8 cellular contexts compared by ENCODE assay signal in genomic region chr19:10603084-10603872, GRCh38. TPM values are rescaled to one million over a fixed set of nuclear protein-coding genes. Genes with fewer than 3 reads are reported as not detected.
DNase-seq lines count a peak whose midpoint lies in the region; ATAC-seq and TF ChIP-seq lines count a peak whose summit lies in the region.

No MANE protein-coding gene starts in this region.

- no peak overlapping the region for H2BK12ac ChIP-seq in H9 (ENCODE audit: insufficient read length, low read depth, low read length)

- no peaks in the 10 kb centered on the region; a peak in 1 of 7 replicates for H3K36me3 Mint-ChIP-seq in H9 (ENCODE audit: insufficient read depth in 1 of 3, low read depth in 3 of 3)

- H3K9ac ChIP-seq in H9 (ENCODE audit: extremely low read depth, insufficient read length, low read length), result peak overlapping the region; percentile 63

- H3K4ac ChIP-seq in H9 (ENCODE audit: low read depth, low read length), result no peak overlapping the region

- TF ChIP-seq CTCF in H9 (conservative IDR thresholded peaks at IDR 0.05), result no peak

- DNase-seq in AG08396 (ENCODE audit: low spot score), result peak; percentile 55
- peak; percentile 43 for DNase-seq in H9
- DNase-seq in T follicular helper cell (ENCODE audit: low read depth), result peak; percentile 74
- DNase-seq in iPS-NIHi11 (ENCODE audit: low spot score), result peak; percentile 44
- peak; percentile 69 to 76 for DNase-seq in stimulated activated CD4-positive, alpha-beta T cell treated with anti-CD3 and anti-CD28 coated beads, Interleukin-2, amount 100 ng/mL, for 24 hours
- DNase-seq in NCI-H524 (lab: John Stamatoyannopoulos, UW), result no peak

- ATAC-seq in GM21528 (IDR thresholded peaks at IDR 0.05; ENCODE audit: low FRiP score, unreplicated experiment), result no peak

- no peak overlapping the region for H3K56ac ChIP-seq in H9 (ENCODE audit: insufficient read length, low read depth, low read length)

- H3K27me3 ChIP-seq in H9 (ENCODE audit: insufficient read depth, low read length), result no peaks in the 10 kb centered on the region

- H3K27me3 Mint-ChIP-seq in H9 (ENCODE audit: low read depth), result peaks cover 7% of the 10 kb centered on the region

- H3K23me2 ChIP-seq in H9 (ENCODE audit: insufficient read length, low read depth, low read length, poor library complexity, severe bottlenecking), result peaks cover 11% of the 10 kb centered on the region

- H3K9me3 ChIP-seq in H9 (ENCODE audit: control insufficient read depth, low read depth, low read length), result no peaks in the 10 kb centered on the region

- no peaks in the 10 kb centered on the region for H3K9me3 Mint-ChIP-seq in H9

- no peak overlapping the region for H4K5ac ChIP-seq in H9 (ENCODE audit: insufficient read length, low read depth, low read length)

- no peak overlapping the region for H3K27ac ChIP-seq in H9 (ENCODE audit: insufficient read length, low read depth, low read length)
- H3K27ac ChIP-seq in adipose tissue (ENCODE audit: low read depth, low read length), result peak overlapping the region; percentile 92

- H4K8ac ChIP-seq in H9 (replicated peaks; ENCODE audit: insufficient read length, low read depth, low read length), result no peak overlapping the region

- peak overlapping the region; percentile 31; the same call in 1 of the 2 replicates for H3K14ac ChIP-seq in H9 (ENCODE audit: insufficient read depth, low read length)

- H3K23ac ChIP-seq in H9 (ENCODE audit: insufficient read length, low read depth, low read length), result no peak overlapping the region

- H3K4me2 ChIP-seq in H9 (ENCODE audit: insufficient read depth, insufficient read length, low read length), result peak overlapping the region; percentile 91

- no peaks in the 10 kb centered on the region for H3K4me1 ChIP-seq in H9 (ENCODE audit: insufficient read depth, low read length)

- no peak overlapping the region for H2AFZ ChIP-seq in H9 (ENCODE audit: low read length)

- no peak overlapping the region for H3T11ph ChIP-seq in H9 (ENCODE audit: low read length)

- no peak overlapping the region for H2BK15ac ChIP-seq in H9 (ENCODE audit: low read depth, low read length)

- H3K27ac Mint-ChIP-seq in H9, result peak overlapping the region in 2 of 3 experiments; percentile 53 to 74; a peak in 3 of 7 replicates

- no peaks in the 10 kb centered on the region for H3K79me1 ChIP-seq in H9 (ENCODE audit: insufficient read depth, low read depth, low read length, poor library complexity, severe bottlenecking)

- no peak overlapping the region for H2BK20ac ChIP-seq in H9 (ENCODE audit: low read depth, low read length, poor library complexity, severe bottlenecking)

- H2BK5ac ChIP-seq in H9 (ENCODE audit: insufficient read length, low read length), result no peak overlapping the region

- WGBS in H9 (ENCODE audit: extremely low coverage, insufficient read length, low lambda C conversion rate), result no CpG with 5 or more reads among the region's 19 CpGs
- 6 to 18% (median 8%) methylated on average over 17 to 19 of the region's 19 CpGs for WGBS in adipose tissue, 3 donors

- peak overlapping the region; percentile 77 to 90 for H3K4me3 Mint-ChIP-seq in H9

- H3K18ac ChIP-seq in H9 (ENCODE audit: insufficient read length, low read depth, low read length), result no peak overlapping the region

- H3K4me1 Mint-ChIP-seq in H9, result peaks cover 16 to 18% of the 10 kb centered on the region in 2 experiments

- H3K79me2 ChIP-seq in H9 (ENCODE audit: insufficient read depth, low read length), result no peaks in the 10 kb centered on the region; the same call in 1 of the 2 replicates

- no peak overlapping the region for H2BK120ac ChIP-seq in H9 (ENCODE audit: low read depth, low read length, poor library complexity, severe bottlenecking)

- no peaks in the 10 kb centered on the region for H4K20me1 ChIP-seq in H9 (ENCODE audit: control insufficient read depth, insufficient read depth, insufficient read length)

- no peak overlapping the region for H2AK5ac ChIP-seq in H9 (ENCODE audit: insufficient read length, low read length)

- H4K91ac ChIP-seq in H9 (ENCODE audit: insufficient read length, low read depth, low read length), result no peak overlapping the region

RNA-seq across cellular contexts. Expression of gene AP1M2, which starts 16.2 kb away (rescaled TPM):
- 146 and 150 TPM in 2 replicates for total RNA-seq in H9 (2021)
- 10 to 100 TPM in 1 of 3 donors, 1 to 10 TPM in 1, not detected in 1; 5.4 to 37.3 TPM for polyA plus RNA-seq in adipose tissue

RNA-seq across cellular contexts. Expression of gene SLC44A2, which starts 22.1 kb away (rescaled TPM):
- total RNA-seq in H9 (2021), result 111 and 121 TPM in 2 replicates
- polyA plus RNA-seq in adipose tissue, result 10 to 100 TPM; 32.4 to 68.7 (median 62.9) TPM

RNA-seq across cellular contexts. Expression of gene CDKN2D, which starts 34.5 kb away (rescaled TPM):
- 2.8 and 3.7 TPM in 2 replicates for total RNA-seq in H9 (2021)
- 10 to 100 TPM in 2 of 3 donors, 1 to 10 TPM in 1; 6.3 to 24.3 (median 22.2) TPM for polyA plus RNA-seq in adipose tissue

RNA-seq across cellular contexts. Expression of gene KRI1, which starts 37.5 kb away (rescaled TPM):
- 57.4 and 63.8 TPM in 2 replicates for total RNA-seq in H9 (2021)
- polyA plus RNA-seq in adipose tissue, result 10 to 100 TPM; 14.8 to 17.5 (median 15.2) TPM

RNA-seq across cellular contexts. Expression of gene ILF3, which starts 50.9 kb away (rescaled TPM):
- total RNA-seq in H9 (2021), result 787 and 841 TPM in 2 replicates
- 100 to 1,000 TPM in 1 of 3 donors, 10 to 100 TPM in 2; 51.6 to 116 (median 79.9) TPM for polyA plus RNA-seq in adipose tissue

Comparison
In these comparisons a context has a peak if more than half of its experiments do, and no peak if none do; other contexts are left out.
1. DNase-seq: peak in AG08396 (single experiment), H9 (single experiment), T follicular helper cell (single experiment), iPS-NIHi11 (single experiment) and stimulated activated CD4-positive, alpha-beta T cell treated with anti-CD3 and anti-CD28 coated beads, Interleukin-2, amount 100 ng/mL, for 24 hours (2 of 2); none in NCI-H524 (0 of 2).